Comparison of ENCODE assay signal across 8 cellular contexts in the genomic region with DNA sequence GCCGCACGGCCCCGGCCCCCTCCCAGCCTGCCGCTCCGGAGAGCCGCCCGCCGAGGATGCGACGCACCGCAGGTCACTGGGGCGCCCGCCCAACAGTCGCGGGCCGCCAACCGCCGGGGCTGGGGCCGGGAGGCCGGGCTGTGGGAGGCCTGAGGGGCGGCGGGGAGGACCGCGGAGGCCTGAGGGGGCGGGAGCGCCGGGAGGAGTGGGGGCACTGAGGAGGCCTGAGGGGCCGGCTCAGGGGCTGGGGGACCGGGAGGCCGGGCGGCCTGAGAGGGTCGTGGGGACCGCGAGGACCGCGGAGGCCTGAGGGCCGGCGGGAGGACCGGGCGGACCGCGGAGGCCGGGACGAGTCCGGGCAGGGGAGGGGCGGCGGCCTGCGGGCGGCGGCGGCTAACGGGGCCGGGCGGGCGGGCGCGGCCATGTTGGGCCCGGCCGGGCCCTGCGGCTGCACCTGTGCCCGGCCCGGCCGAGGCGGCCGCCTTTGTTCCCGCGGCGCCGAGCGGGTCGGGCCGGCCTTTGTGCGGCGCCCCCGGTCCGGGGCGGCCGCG. TPM values are rescaled to one million over a fixed set of nuclear protein-coding genes. Genes with fewer than 3 reads are reported as not detected.
DNase-seq lines count a peak whose midpoint lies in the region; ATAC-seq and TF ChIP-seq lines count a peak whose summit lies in the region.

No MANE protein-coding gene starts in this region.

- intact Hi-C loops in IMR-90 (cut with micrococcal nuclease) (loop anchor here (2.0 kb wide), 2 partner anchors 15 to 27 kb away; a partner anchor contains a TSS), mucosa of descending colon (cut with DNase I, micrococcal nuclease) (no loop called here)
- intact Hi-C loops in dendritic cell treated with granulocyte-macrophage colony-stimulating factor and Interleukin-4, amounts not matched to agents 40 ng/mL and 50 ng/mL, for 4 days (cut with micrococcal nuclease): loop anchor here (2.0 to 5.0 kb wide), 3 partner anchors 15 to 371 kb away; a partner anchor contains a TSS
- intact Hi-C loops in activated CD4-positive, alpha-beta T cell treated with anti-CD3 and anti-CD28 coated beads for 36 hours (cut with DNase I, micrococcal nuclease): loop anchor here (1.0 to 10.0 kb wide), 18 partner anchors 41 to 1421 kb away; a partner anchor contains a TSS

- BruUV-seq in IMR-90 (replicated peaks; lab: Mats Ljungman, UMichigan): no TSS peak

- peak overlapping the region; percentile 49 for H2AK9ac ChIP-seq in IMR-90 (replicated peaks; ENCODE audit: low read depth, low read length, poor library complexity)

- no peaks in the 10 kb centered on the region for H3K9me3 ChIP-seq in IMR-90 (ENCODE audit: control insufficient read depth, insufficient read depth, low read length)
- no peaks in the 10 kb centered on the region for H3K9me3 ChIP-seq in mucosa of descending colon

- DNase-seq in GM03348 (ENCODE audit: low spot score) (peak; percentile 70), IMR-90 (no peak), mucosa of descending colon (peak in 2 of 3 donors; percentile 68 to 75), SW 1271 (lab: John Stamatoyannopoulos, UW) (no peak)
- DNase-seq in NK-92 treated with Interleukin-12 subunit alpha and Interleukin-12 subunit beta, amount 100 ng/mL, for 24 hours (lab: John Stamatoyannopoulos, UW): no peak
- DNase-seq in activated CD4-positive, alpha-beta T cell treated with anti-CD3 and anti-CD28 coated beads for 36 hours: no peak

- no peak overlapping the region; a peak in 2 of 4 replicates for H4K8ac ChIP-seq in IMR-90 (ENCODE audit: low read depth in 2 of 2, low read length in 2 of 2)

- TF ChIP-seq CTCF in IMR-90 (conservative IDR thresholded peaks at IDR 0.05; ENCODE audit: low read depth, low read length): no peak
- TF ChIP-seq CTCF in mucosa of descending colon (IDR thresholded peaks at IDR 0.05): no peak

- WGBS in IMR-90 (ENCODE audit: extremely low coverage in 2 of 2, insufficient read length in 1 of 2), 2 experiments: 1% methylated on average over 43 of the region's 79 CpGs; no CpG with 5 or more reads in 1 of the 2 experiments

- in situ Hi-C loops in IMR-90 (cut with MboI; ENCODE audit: low sequenced_read_pairs): no loop called here

- H3K79me1 ChIP-seq in IMR-90 (ENCODE audit: low read depth in 1 of 2, low read length in 2 of 2): peaks cover 2 to 24% of the 10 kb centered on the region in 2 experiments; a peak in 2 of 4 replicates

- H3K27me3 ChIP-seq in IMR-90 (ENCODE audit: control insufficient read depth, insufficient read depth, low read length): peaks cover under 1% of the 10 kb centered on the region; the same call in 1 of the 2 replicates

- no peak for TF ChIP-seq POLR2A in IMR-90 (IDR thresholded peaks at IDR 0.05; ENCODE audit: low read depth, low read length)

- peaks cover 14% of the 10 kb centered on the region for H3K4me1 ChIP-seq in IMR-90 (ENCODE audit: control insufficient read depth, insufficient read depth, low read length)
- H3K4me1 ChIP-seq in mucosa of descending colon (ENCODE audit: low read depth): peaks cover 42% of the 10 kb centered on the region

- H3K23ac ChIP-seq in IMR-90 (ENCODE audit: low read depth, low read length): no peak overlapping the region

- peak overlapping the region; percentile 91 for H3K27ac ChIP-seq in IMR-90 (ENCODE audit: insufficient read depth, low read length)

- TF ChIP-seq RAD21 in IMR-90 (IDR thresholded peaks at IDR 0.05; ENCODE audit: low read length): no peak

- no peaks in the 10 kb centered on the region for H3K9me3 Mint-ChIP-seq in dendritic cell treated with granulocyte-macrophage colony-stimulating factor and Interleukin-4, amounts not matched to agents 40 ng/mL and 50 ng/mL, for 4 days
- H3K9me3 Mint-ChIP-seq in activated CD4-positive, alpha-beta T cell treated with anti-CD3 and anti-CD28 coated beads for 36 hours (ENCODE audit: low read depth): no peaks in the 10 kb centered on the region

- no peak overlapping the region; the same call in 1 of the 2 replicates for H3K4ac ChIP-seq in IMR-90 (ENCODE audit: low read depth, low read length)

- peaks cover 9% of the 10 kb centered on the region for H3K9me1 ChIP-seq in IMR-90 (ENCODE audit: insufficient read depth, low read length)

- H3K4me1 Mint-ChIP-seq in dendritic cell treated with granulocyte-macrophage colony-stimulating factor and Interleukin-4, amounts not matched to agents 40 ng/mL and 50 ng/mL, for 4 days (ENCODE audit: low read depth): peaks cover 29% of the 10 kb centered on the region
- peaks cover 39% of the 10 kb centered on the region for H3K4me1 Mint-ChIP-seq in activated CD4-positive, alpha-beta T cell treated with anti-CD3 and anti-CD28 coated beads for 36 hours

- no peak overlapping the region; the same call in 1 of the 2 replicates for H4K91ac ChIP-seq in IMR-90 (ENCODE audit: insufficient read depth, low read depth, low read length)

- dilution Hi-C loops in IMR-90 (cut with HindIII; ENCODE audit: low sequenced_read_pairs, unreplicated experiment): no loop called here

- H4K5ac ChIP-seq in IMR-90 (ENCODE audit: low read depth, low read length): no peak overlapping the region

- H2AK5ac ChIP-seq in IMR-90 (ENCODE audit: low read depth, low read length): no peak overlapping the region

- peak; percentile 1 for ATAC-seq in GM21390 (IDR thresholded peaks at IDR 0.05; ENCODE audit: unreplicated experiment)
- peak; percentile 21 for ATAC-seq in IMR-90 (ENCODE audit: low read depth)
- no peak for ATAC-seq in mucosa of descending colon
- no peak for ATAC-seq in activated CD4-positive, alpha-beta T cell treated with anti-CD3 and anti-CD28 coated beads for 36 hours

- H2BK15ac ChIP-seq in IMR-90 (ENCODE audit: low read depth, low read length): no peak overlapping the region

- H3K27me3 Mint-ChIP-seq in dendritic cell treated with granulocyte-macrophage colony-stimulating factor and Interleukin-4, amounts not matched to agents 40 ng/mL and 50 ng/mL, for 4 days: peaks cover 15% of the 10 kb centered on the region
- no peaks in the 10 kb centered on the region for H3K27me3 Mint-ChIP-seq in activated CD4-positive, alpha-beta T cell treated with anti-CD3 and anti-CD28 coated beads for 36 hours

- no peak overlapping the region for H2BK120ac ChIP-seq in IMR-90 (ENCODE audit: low read depth, low read length)

- peak overlapping the region; percentile 60; the same call in 1 of the 2 replicates for H3K9ac ChIP-seq in IMR-90 (ENCODE audit: low read depth, low read length)

- H3K36me3 ChIP-seq in IMR-90 (ENCODE audit: control insufficient read depth, insufficient read depth, low read length) (no peaks in the 10 kb centered on the region), mucosa of descending colon (ENCODE audit: low read depth) (no peaks in the 10 kb centered on the region)

- peak overlapping the region; percentile 57 for H3K4me3 Mint-ChIP-seq in dendritic cell treated with granulocyte-macrophage colony-stimulating factor and Interleukin-4, amounts not matched to agents 40 ng/mL and 50 ng/mL, for 4 days
- H3K4me3 Mint-ChIP-seq in activated CD4-positive, alpha-beta T cell treated with anti-CD3 and anti-CD28 coated beads for 36 hours: no peak overlapping the region

- peaks cover 17% of the 10 kb centered on the region for H4K20me1 ChIP-seq in IMR-90 (ENCODE audit: insufficient read depth, low read length)

- no peak overlapping the region for H3K14ac ChIP-seq in IMR-90 (replicated peaks; ENCODE audit: low read depth, low read length)

- H3K4me3 ChIP-seq in IMR-90 (ENCODE audit: insufficient read depth, low read depth, low read length) (peak overlapping the region; percentile 96), mucosa of descending colon (peak overlapping the region; percentile 81)

- H3K36me3 Mint-ChIP-seq in dendritic cell treated with granulocyte-macrophage colony-stimulating factor and Interleukin-4, amounts not matched to agents 40 ng/mL and 50 ng/mL, for 4 days (ENCODE audit: low read depth): no peaks in the 10 kb centered on the region
- H3K36me3 Mint-ChIP-seq in activated CD4-positive, alpha-beta T cell treated with anti-CD3 and anti-CD28 coated beads for 36 hours (ENCODE audit: low read depth): peaks cover 17% of the 10 kb centered on the region

- no peak overlapping the region for H3K27ac Mint-ChIP-seq in dendritic cell treated with granulocyte-macrophage colony-stimulating factor and Interleukin-4, amounts not matched to agents 40 ng/mL and 50 ng/mL, for 4 days
- H3K27ac Mint-ChIP-seq in activated CD4-positive, alpha-beta T cell treated with anti-CD3 and anti-CD28 coated beads for 36 hours: no peak overlapping the region

- H3K18ac ChIP-seq in IMR-90 (ENCODE audit: low read depth, low read length): no peak overlapping the region

- H3K56ac ChIP-seq in IMR-90 (ENCODE audit: extremely low read depth, insufficient read depth, low read length): no peak overlapping the region

- peak overlapping the region; percentile 79 for H2AFZ ChIP-seq in IMR-90 (replicated peaks; ENCODE audit: low read length, poor library complexity)

- POLR2A ChIA-PET in IMR-90 (lab: Charles Lee; ENCODE audit: unreplicated experiment): no interaction called here
- POLR2A ChIA-PET in activated CD4-positive, alpha-beta T cell treated with anti-CD3 and anti-CD28 coated beads for 36 hours (lab: Charles Lee): no interaction called here

- CTCF ChIA-PET in IMR-90 (lab: Yijun Ruan, JAX): no interaction called here
- CTCF ChIA-PET in activated CD4-positive, alpha-beta T cell treated with anti-CD3 and anti-CD28 coated beads for 36 hours (lab: Charles Lee): no interaction called here

- no peak overlapping the region for H3K4me2 ChIP-seq in IMR-90 (ENCODE audit: low read depth, low read length)

- no peak overlapping the region for H2BK20ac ChIP-seq in IMR-90 (ENCODE audit: low read depth, low read length)

- peak overlapping the region; percentile 89 for H2BK5ac ChIP-seq in IMR-90 (ENCODE audit: low read depth, low read length, poor library complexity, severe bottlenecking)

TF ChIP-seq in IMR-90, 13 proteins besides CTCF, POLR2A, EP300 and RAD21 (continues in another document):
- TF ChIP-seq CHD1 (IDR thresholded peaks at IDR 0.05; ENCODE audit: low read depth, low read length) (no peak), MAZ (IDR thresholded peaks at IDR 0.05; ENCODE audit: borderline replicate concordance, low read depth, low read length) (no peak)

RNA-seq across cellular contexts. Expression of a gene that starts 0.4 kb away (rescaled TPM):
- total RNA-seq in IMR-90 (2012; rRNA removed) (62.2 and 68.1 TPM in 2 replicates), mucosa of descending colon (100 to 1,000 TPM in 1 of 3 donors, 10 to 100 TPM in 2; 82.8 to 114 (median 83.3) TPM)
- polyA plus RNA-seq in IMR-90 (2012; rRNA removed): 29.4 and 35.9 TPM in 2 replicates
- 16.7 and 21.3 TPM in 2 replicates for polyA plus RNA-seq in IMR-90 (2012; cell fraction: cytosol; rRNA removed)
- 73.1 and 75.4 TPM in 2 replicates for polyA plus RNA-seq in IMR-90 (2012; cell fraction: nucleus; rRNA removed; ENCODE audit: low replicate concordance)
- 100 to 1,000 TPM; 194 to 232 TPM for total RNA-seq in activated CD4-positive, alpha-beta T cell treated with anti-CD3 and anti-CD28 coated beads for 36 hours

RNA-seq across cellular contexts. Expression of a gene that starts 15.6 kb away (rescaled TPM):
- 49.3 and 68.0 TPM in 2 replicates for total RNA-seq in IMR-90 (2012; rRNA removed)
- 25.0 and 28.2 TPM in 2 replicates for polyA plus RNA-seq in IMR-90 (2012; rRNA removed)
- polyA plus RNA-seq in IMR-90 (2012; cell fraction: cytosol; rRNA removed): 14.8 and 16.4 TPM in 2 replicates
- 60.7 and 127 TPM in 2 replicates for polyA plus RNA-seq in IMR-90 (2012; cell fraction: nucleus; rRNA removed; ENCODE audit: low replicate concordance)
- 100 to 1,000 TPM in 2 of 3 donors, 10 to 100 TPM in 1; 85.5 to 160 (median 133) TPM for total RNA-seq in mucosa of descending colon
- total RNA-seq in activated CD4-positive, alpha-beta T cell treated with anti-CD3 and anti-CD28 coated beads for 36 hours: 10 to 100 TPM; 41.6 to 51.3 TPM

Comparison
In these comparisons a context has a peak if more than half of its experiments do, and no peak if none do; other contexts are left out.
1. DNase-seq: peak in GM03348 (single experiment) and mucosa of descending colon (2 of 3); none in IMR-90 (single experiment), NK-92 treated with Interleukin-12 subunit alpha and Interleukin-12 subunit beta, amount 100 ng/mL, for 24 hours (single experiment), activated CD4-positive, alpha-beta T cell treated with anti-CD3 and anti-CD28 coated beads for 36 hours (single experiment) and SW 1271 (0 of 2).
2. ATAC-seq: peak in GM21390 (single experiment) and IMR-90 (single experiment); none in mucosa of descending colon (single experiment) and activated CD4-positive, alpha-beta T cell treated with anti-CD3 and anti-CD28 coated beads for 36 hours (single experiment).
3. intact Hi-C loops: an anchor here in IMR-90 (2.0 kb wide), dendritic cell treated with granulocyte-macrophage colony-stimulating factor and Interleukin-4, amounts not matched to agents 40 ng/mL and 50 ng/mL, for 4 days (2.0 to 5.0 kb wide) and activated CD4-positive, alpha-beta T cell treated with anti-CD3 and anti-CD28 coated beads for 36 hours (1.0 to 10.0 kb wide); none called in mucosa of descending colon.